9 cellular contexts compared by ENCODE assay signal in genomic region chr10:73810358-73810734, GRCh38. TPM values are rescaled to one million over a fixed set of nuclear protein-coding genes. Genes with fewer than 3 reads are reported as not detected.
A peak's percentile ranks its signal among the peaks of the same experiment; 100 is the strongest.
DNase-seq lines count a peak whose midpoint lies in the region; ATAC-seq and TF ChIP-seq lines count a peak whose summit lies in the region.
"Had no signal": no experiment of that assay in that cellular context is flagged by ENCODE, and none has a peak within 500 bp of the region (broad histone marks: within the 10 kb centered on the region; RNA-seq: fewer than 3 reads in every experiment).

No MANE protein-coding gene starts in this region.

- H3K4me1 ChIP-seq in right atrium auricular region (peaks cover 0 to 23% of the 10 kb centered on the region in 2 donors), body of pancreas (peaks cover 31% of the 10 kb centered on the region), mesodermal cell (ENCODE audit: control insufficient read depth, insufficient read depth, low read length, poor library complexity, severe bottlenecking) (no peaks in the 10 kb centered on the region)

- H3K9me3 ChIP-seq in right atrium auricular region (no peaks in the 10 kb centered on the region), body of pancreas (no peaks in the 10 kb centered on the region), mesodermal cell (ENCODE audit: control insufficient read depth, low read length) (no peaks in the 10 kb centered on the region)

- TF ChIP-seq POLR2A in body of pancreas (IDR thresholded peaks at IDR 0.05): no peak

- WGBS in body of pancreas, 2 donors: 70 to 73% methylated on average over 7 of the region's 7 CpGs
- 88 to 90% methylated on average over 3 to 5 of the region's 7 CpGs for WGBS in mesodermal cell (ENCODE audit: insufficient coverage in 2 of 2), 2 experiments

- H3K27me3 ChIP-seq in right atrium auricular region (no peaks in the 10 kb centered on the region), body of pancreas (no peaks in the 10 kb centered on the region)

- H3K27ac ChIP-seq in right atrium auricular region (peak overlapping the region in 1 of 2 donors; percentile 87), body of pancreas (peak overlapping the region in 1 of 4 donors; percentile 94), mesodermal cell (ENCODE audit: low read depth, low read length, severe bottlenecking) (no peak overlapping the region)

- TF ChIP-seq CTCF in right atrium auricular region (IDR thresholded peaks at IDR 0.05): no peak
- TF ChIP-seq CTCF in body of pancreas (IDR thresholded peaks at IDR 0.05): no peak
- no peak for TF ChIP-seq CTCF in GM20000 (IDR thresholded peaks at IDR 0.05; ENCODE audit: extremely low read depth, missing control alignments)

- H3K4me3 ChIP-seq in right atrium auricular region (peak overlapping the region; percentile 95 to 97), body of pancreas (peak overlapping the region; percentile 83 to 96), mesodermal cell (ENCODE audit: extremely low read depth, insufficient read depth, low read length, poor library complexity, severe bottlenecking) (peak overlapping the region; percentile 71)

- no peak for ATAC-seq in Right ventricle myocardium inferior
- ATAC-seq in body of pancreas: no peak
- ATAC-seq in HG03520 (IDR thresholded peaks at IDR 0.05; ENCODE audit: unreplicated experiment): no peak

- intact Hi-C loops in Right ventricle myocardium inferior (cut with DNase I): loop anchor here (2.0 kb wide), 1 partner anchor 26 kb away; the partner anchor contains the start of gene ZSWIM8
- intact Hi-C loops in body of pancreas (cut with DNase I): no loop called here

- H3K36me3 ChIP-seq in right atrium auricular region: peaks cover 37% of the 10 kb centered on the region
- peaks cover 0 to 15% of the 10 kb centered on the region in 2 donors for H3K36me3 ChIP-seq in body of pancreas (replicated peaks in 1 of 2; ENCODE audit: insufficient read depth in 1 of 2, low read depth in 2 of 2)
- peaks cover 47% of the 10 kb centered on the region for H3K36me3 ChIP-seq in mesodermal cell (ENCODE audit: control insufficient read depth, insufficient read depth, low read length)

- DNase-seq in right atrium auricular region (ENCODE audit: low spot score) (no peak), Right ventricle myocardium inferior (ENCODE audit: missing footprints) (no peak), body of pancreas (no peak), activated gamma-delta T cell (lab: John Stamatoyannopoulos, UW) (no peak), GM20000 (ENCODE audit: low spot score) (no peak)
- no peak for DNase-seq in stimulated activated CD4-positive, alpha-beta T cell treated with anti-CD3 and anti-CD28 coated beads, Interleukin-2, amount 100 ng/mL, for 48 hours
- DNase-seq: GF-D8 had no signal

RNA-seq across cellular contexts. Expression of gene NDST2, which starts 1.1 kb away (rescaled TPM):
- total RNA-seq in right atrium auricular region (10 to 100 TPM; 13.1 to 18.4 TPM), Right ventricle myocardium inferior (10.5 TPM), body of pancreas (10 to 100 TPM; 21.1 to 25.4 TPM)
- polyA plus RNA-seq in mesodermal cell (2013, experiment 1 of 2): 20.7 TPM
- polyA plus RNA-seq in mesodermal cell (2013, experiment 2 of 2): 13.8 TPM

RNA-seq across cellular contexts. Expression of gene ZSWIM8, which starts 24.9 kb away (rescaled TPM):
- 10 to 100 TPM; 37.6 to 63.2 TPM for total RNA-seq in right atrium auricular region
- total RNA-seq in Right ventricle myocardium inferior: 45.3 TPM
- total RNA-seq in body of pancreas: 10 to 100 TPM; 34.5 to 70.9 TPM
- 87.3 TPM for polyA plus RNA-seq in mesodermal cell (2013, experiment 1 of 2)
- polyA plus RNA-seq in mesodermal cell (2013, experiment 2 of 2): 78.3 TPM

RNA-seq across cellular contexts. Expression of gene CHCHD1, which starts 28.5 kb away (rescaled TPM):
- total RNA-seq in right atrium auricular region (10 to 100 TPM; 28.3 to 32.7 TPM), Right ventricle myocardium inferior (30.8 TPM), body of pancreas (10 to 100 TPM in 1 of 2 donors, 1 to 10 TPM in 1; 9.3 to 15.8 TPM)
- polyA plus RNA-seq in mesodermal cell (2013, experiment 1 of 2): 83.9 TPM
- 76.2 TPM for polyA plus RNA-seq in mesodermal cell (2013, experiment 2 of 2)
